Comparison of ENCODE assay signal across 11 cellular contexts in genomic region chr1:210754931-210755670, GRCh38.
DNase-seq lines count a peak whose midpoint lies in the region; ATAC-seq, FAIRE-seq and TF ChIP-seq lines count a peak whose summit lies in the region.
"Had no signal": no experiment of that assay in that cellular context is flagged by ENCODE, and none has a peak within 500 bp of the region (broad histone marks: within the 10 kb centered on the region; RNA-seq: fewer than 3 reads in every experiment).

No MANE protein-coding gene starts in this region.

- H3K36me3 Mint-ChIP-seq in astrocyte (ENCODE audit: low read depth, unreplicated experiment) = peaks cover 5% of the 10 kb centered on the region
- H3K36me3 Mint-ChIP-seq: activated naive CD8-positive, alpha-beta T cell treated with anti-CD3 and anti-CD28 coated beads, Interleukin-2, amount 10 ng/mL, durations not matched to agents 7 days and 5 days had no signal

- no peak overlapping the region for H2AFZ ChIP-seq in astrocyte (ENCODE audit: low read depth, low read length)
- no peak overlapping the region for H2AFZ ChIP-seq in neuron (ENCODE audit: low read depth, low read length)

- peaks cover 11% of the 10 kb centered on the region for H3K9me3 Mint-ChIP-seq in astrocyte (ENCODE audit: unreplicated experiment)
- H3K9me3 Mint-ChIP-seq: activated naive CD8-positive, alpha-beta T cell treated with anti-CD3 and anti-CD28 coated beads, Interleukin-2, amount 10 ng/mL, durations not matched to agents 7 days and 5 days had no signal

- peaks cover 3% of the 10 kb centered on the region for H3K4me1 ChIP-seq in astrocyte (ENCODE audit: insufficient read depth, low read length)
- H3K4me1 ChIP-seq in neuron (ENCODE audit: insufficient read depth, low read length) = peaks cover 34% of the 10 kb centered on the region

- H3K36me3 ChIP-seq in astrocyte (ENCODE audit: insufficient read depth, low read length) (no peaks in the 10 kb centered on the region), neuron (ENCODE audit: insufficient read depth, low read length) (no peaks in the 10 kb centered on the region)

- no peaks in the 10 kb centered on the region for H4K20me1 ChIP-seq in astrocyte (ENCODE audit: insufficient read depth, low read length)

- H3K4me2 ChIP-seq in astrocyte (ENCODE audit: low read length) = peak overlapping the region; percentile 29

- peaks cover 14% of the 10 kb centered on the region for H3K27me3 Mint-ChIP-seq in astrocyte (ENCODE audit: low read depth, unreplicated experiment)

- H3K27me3 ChIP-seq in astrocyte (ENCODE audit: insufficient read depth, low read length) = no peaks in the 10 kb centered on the region
- no peaks in the 10 kb centered on the region for H3K27me3 ChIP-seq in neuron (ENCODE audit: insufficient read depth, low read length)

- no peak overlapping the region for H3K9ac ChIP-seq in astrocyte (ENCODE audit: low read length)

- no peak for ATAC-seq in HG02884 (IDR thresholded peaks at IDR 0.05; ENCODE audit: unreplicated experiment)

- DNase-seq in ELF-1 (ENCODE audit: low read depth, low spot score) (peak; percentile 23), NCI-H2171 treated with DMSO at 0.1 percent for 48 hours (lab: John Stamatoyannopoulos, UW) (peak; percentile 53), astrocyte (ENCODE audit: low read depth) (peak; percentile 20), HTR-8/SVneo (ENCODE audit: insufficient read length, low spot score) (no peak), GM20000 (ENCODE audit: low spot score) (no peak)
- DNase-seq in stimulated activated CD4-positive, alpha-beta T cell treated with anti-CD3 and anti-CD28 coated beads, Interleukin-15, amount 100 ng/mL, for 24 hours = no peak
- DNase-seq: activated CD8-positive, alpha-beta memory T cell treated with anti-CD3 and anti-CD28 coated beads for 24 hours; activated naive CD8-positive, alpha-beta T cell treated with anti-CD3 and anti-CD28 coated beads, Interleukin-2, amount 10 ng/mL, durations not matched to agents 7 days and 5 days; stimulated activated naive CD4-positive, alpha-beta T cell had no signal

- no peak overlapping the region for H3K27ac ChIP-seq in astrocyte (ENCODE audit: low read depth, low read length)

- peak overlapping the region; percentile 72 for H3K27ac Mint-ChIP-seq in astrocyte (ENCODE audit: unreplicated experiment)
- H3K27ac Mint-ChIP-seq: activated naive CD8-positive, alpha-beta T cell treated with anti-CD3 and anti-CD28 coated beads, Interleukin-2, amount 10 ng/mL, durations not matched to agents 7 days and 5 days had no signal

- H3K9me3 ChIP-seq in astrocyte (ENCODE audit: insufficient read depth, low read depth, low read length) (no peaks in the 10 kb centered on the region), neuron (ENCODE audit: low read length) (peaks cover 2% of the 10 kb centered on the region)

- H3K4me3 ChIP-seq in astrocyte (ENCODE audit: insufficient read depth, low read depth, low read length) (no peak overlapping the region), neuron (ENCODE audit: low read length) (peak overlapping the region; percentile 17)

- peaks cover 11% of the 10 kb centered on the region for H3K4me1 Mint-ChIP-seq in astrocyte (ENCODE audit: low read depth, unreplicated experiment)
- H3K4me1 Mint-ChIP-seq: activated naive CD8-positive, alpha-beta T cell treated with anti-CD3 and anti-CD28 coated beads, Interleukin-2, amount 10 ng/mL, durations not matched to agents 7 days and 5 days had no signal

- TF ChIP-seq CTCF in astrocyte (IDR thresholded peaks at IDR 0.05; ENCODE audit: insufficient read depth, low read depth, low read length) = no peak
- no peak for TF ChIP-seq CTCF in GM20000 (IDR thresholded peaks at IDR 0.05; ENCODE audit: extremely low read depth, missing control alignments)

- no peaks in the 10 kb centered on the region for H3K79me2 ChIP-seq in astrocyte (ENCODE audit: insufficient read depth, low read length)

- H3K4me3 Mint-ChIP-seq in astrocyte (ENCODE audit: unreplicated experiment) = no peak overlapping the region
- H3K4me3 Mint-ChIP-seq: activated naive CD8-positive, alpha-beta T cell treated with anti-CD3 and anti-CD28 coated beads, Interleukin-2, amount 10 ng/mL, durations not matched to agents 7 days and 5 days had no signal

- no peak for FAIRE-seq in astrocyte (lab: Jason Lieb, UNC)
- FAIRE-seq in HTR-8/SVneo (lab: Jason Lieb, UNC) = no peak

Comparison
In these comparisons a context has a peak if more than half of its experiments do, and no peak if none do; other contexts are left out.
1. DNase-seq: peak in ELF-1 (single experiment), NCI-H2171 treated with DMSO at 0.1 percent for 48 hours (single experiment) and astrocyte (single experiment); none in HTR-8/SVneo (single experiment), stimulated activated CD4-positive, alpha-beta T cell treated with anti-CD3 and anti-CD28 coated beads, Interleukin-15, amount 100 ng/mL, for 24 hours (single experiment) and GM20000 (single experiment).